ENCODE assay signal across 1 cellular context in the genomic region with DNA sequence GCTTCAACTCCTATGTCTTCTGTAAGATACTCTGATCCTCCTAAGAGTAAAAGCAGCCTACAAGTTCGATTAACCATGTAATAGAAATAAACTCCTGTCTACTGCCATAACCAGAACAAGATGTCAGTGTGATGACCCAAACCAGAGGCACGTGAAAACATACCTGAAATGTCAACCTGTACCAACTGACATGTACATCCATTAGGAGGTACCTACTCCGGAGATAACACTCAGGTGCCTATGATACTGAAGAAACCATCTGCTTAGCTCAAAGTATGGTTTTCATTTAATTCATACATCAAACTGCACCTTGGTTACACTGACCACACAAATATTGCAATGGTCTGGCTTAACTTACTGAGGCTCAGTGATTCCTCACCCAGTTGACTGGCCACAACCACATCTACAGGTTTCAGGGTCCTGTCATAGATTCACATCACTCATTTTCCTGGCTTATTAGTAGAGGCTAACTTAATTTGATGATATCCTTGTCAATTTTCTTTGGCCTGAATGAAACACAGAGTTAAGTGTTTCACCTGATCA.
TF ChIP-seq lines count a peak whose summit lies in the region.

No MANE protein-coding gene starts in this region.

TF ChIP-seq in GM12878, 131 proteins besides CTCF, POLR2A, EP300 and RAD21 (continued from another document):
- TF ChIP-seq ZZZ3 (IDR thresholded peaks at IDR 0.05; ENCODE audit: control insufficient read depth, insufficient read length, low read depth) (no peak), MTA3 (IDR thresholded peaks at IDR 0.05; ENCODE audit: borderline replicate concordance, low read length) (no peak), HDAC6 (IDR thresholded peaks at IDR 0.05; ENCODE audit: unreplicated experiment) (no peak)
